ENCODE assay signal across 22 cellular contexts in genomic region chr4:2907226-2907625, GRCh38. TPM values are rescaled to one million over a fixed set of nuclear protein-coding genes. Genes with fewer than 3 reads are reported as not detected.
DNase-seq lines count a peak whose midpoint lies in the region; ATAC-seq and TF ChIP-seq lines count a peak whose summit lies in the region.
"Had no signal": no experiment of that assay in that cellular context is flagged by ENCODE, and none has a peak within 500 bp of the region (broad histone marks: within the 10 kb centered on the region; RNA-seq: fewer than 3 reads in every experiment).

No MANE protein-coding gene starts in this region.

- H3K27ac Mint-ChIP-seq in activated CD4-positive, alpha-beta T cell treated with anti-CD3 and anti-CD28 coated beads for 36 hours: no peak overlapping the region
- peak overlapping the region; percentile 77 for H3K27ac Mint-ChIP-seq in CD8-positive, alpha-beta T cell
- H3K27ac Mint-ChIP-seq in activated CD8-positive, alpha-beta T cell treated with anti-CD3 and anti-CD28 coated beads, Interleukin-2, amount 10 ng/mL, durations not matched to agents 7 days and 5 days: peak overlapping the region; percentile 34
- H3K27ac Mint-ChIP-seq in natural killer cell: peak overlapping the region; percentile 14 to 88

- H3K36me3 Mint-ChIP-seq in activated CD4-positive, alpha-beta T cell treated with anti-CD3 and anti-CD28 coated beads for 36 hours (ENCODE audit: low read depth): peaks cover 37% of the 10 kb centered on the region
- peaks cover 89% of the 10 kb centered on the region for H3K36me3 Mint-ChIP-seq in CD8-positive, alpha-beta T cell
- peaks cover 72% of the 10 kb centered on the region for H3K36me3 Mint-ChIP-seq in activated CD8-positive, alpha-beta T cell treated with anti-CD3 and anti-CD28 coated beads, Interleukin-2, amount 10 ng/mL, durations not matched to agents 7 days and 5 days (ENCODE audit: low read depth)
- H3K36me3 Mint-ChIP-seq in natural killer cell: peaks cover 24% of the 10 kb centered on the region

- TF ChIP-seq POLR2A in esophagus muscularis mucosa (IDR thresholded peaks at IDR 0.05; ENCODE audit: low read depth): no peak

- peaks cover 23% of the 10 kb centered on the region for H3K4me1 Mint-ChIP-seq in activated CD4-positive, alpha-beta T cell treated with anti-CD3 and anti-CD28 coated beads for 36 hours
- peaks cover 30% of the 10 kb centered on the region for H3K4me1 Mint-ChIP-seq in CD8-positive, alpha-beta T cell (ENCODE audit: low read depth)
- H3K4me1 Mint-ChIP-seq in activated CD8-positive, alpha-beta T cell treated with anti-CD3 and anti-CD28 coated beads, Interleukin-2, amount 10 ng/mL, durations not matched to agents 7 days and 5 days (ENCODE audit: low read depth): peaks cover 22% of the 10 kb centered on the region
- H3K4me1 Mint-ChIP-seq in natural killer cell: peaks cover 27 to 32% of the 10 kb centered on the region in 2 donors

- H3K4me1 ChIP-seq in CD8-positive, alpha-beta T cell (ENCODE audit: insufficient read depth, low read length): peaks cover 25% of the 10 kb centered on the region
- H3K4me1 ChIP-seq in esophagus muscularis mucosa: no peaks in the 10 kb centered on the region
- H3K4me1 ChIP-seq: adrenal gland had no signal

- peaks cover 50% of the 10 kb centered on the region for H3K36me3 ChIP-seq in CD8-positive, alpha-beta T cell (ENCODE audit: insufficient read depth, low read length)
- H3K36me3 ChIP-seq in esophagus muscularis mucosa: peaks cover 77 to 100% (median 91%) of the 10 kb centered on the region in 4 donors

- no peak for TF ChIP-seq CTCF in CD8-positive, alpha-beta T cell (IDR thresholded peaks at IDR 0.05)
- TF ChIP-seq CTCF in natural killer cell (IDR thresholded peaks at IDR 0.05) (no peak), esophagus muscularis mucosa (IDR thresholded peaks at IDR 0.05) (no peak)

- 76% methylated on average over 4 of the region's 4 CpGs for WGBS in esophagus muscularis mucosa

- TF ChIP-seq EP300 in esophagus muscularis mucosa (IDR thresholded peaks at IDR 0.05): no peak

- peak; percentile 33 for ATAC-seq in activated CD4-positive, alpha-beta T cell treated with anti-CD3 and anti-CD28 coated beads for 36 hours
- peak; percentile 31 for ATAC-seq in CD8-positive, alpha-beta T cell
- ATAC-seq in activated CD8-positive, alpha-beta T cell treated with anti-CD3 and anti-CD28 coated beads, Interleukin-2, amount 10 ng/mL, durations not matched to agents 7 days and 5 days: no peak
- peak in 2 of 3 donors; percentile 38 to 39 for ATAC-seq in natural killer cell

- H3K4me3 Mint-ChIP-seq in activated CD4-positive, alpha-beta T cell treated with anti-CD3 and anti-CD28 coated beads for 36 hours: no peak overlapping the region
- H3K4me3 Mint-ChIP-seq in CD8-positive, alpha-beta T cell: no peak overlapping the region
- H3K4me3 Mint-ChIP-seq in activated CD8-positive, alpha-beta T cell treated with anti-CD3 and anti-CD28 coated beads, Interleukin-2, amount 10 ng/mL, durations not matched to agents 7 days and 5 days: no peak overlapping the region
- H3K4me3 Mint-ChIP-seq in natural killer cell: no peak overlapping the region
- H3K4me3 Mint-ChIP-seq: naive B cell, type B pancreatic cell had no signal

- H3K9me3 Mint-ChIP-seq in activated CD4-positive, alpha-beta T cell treated with anti-CD3 and anti-CD28 coated beads for 36 hours (ENCODE audit: low read depth): no peaks in the 10 kb centered on the region
- no peaks in the 10 kb centered on the region for H3K9me3 Mint-ChIP-seq in CD8-positive, alpha-beta T cell
- no peaks in the 10 kb centered on the region for H3K9me3 Mint-ChIP-seq in activated CD8-positive, alpha-beta T cell treated with anti-CD3 and anti-CD28 coated beads, Interleukin-2, amount 10 ng/mL, durations not matched to agents 7 days and 5 days (ENCODE audit: insufficient read depth)
- no peaks in the 10 kb centered on the region for H3K9me3 Mint-ChIP-seq in natural killer cell
- H3K9me3 Mint-ChIP-seq: naive B cell, type B pancreatic cell had no signal

- H3K4me3 ChIP-seq in CD8-positive, alpha-beta T cell (ENCODE audit: low read depth, low read length): no peak overlapping the region
- H3K4me3 ChIP-seq in esophagus muscularis mucosa: no peak overlapping the region
- H3K4me3 ChIP-seq: adrenal gland, dorsolateral prefrontal cortex, lower lobe of right lung had no signal

- DNase-seq in activated CD4-positive, alpha-beta T cell treated with anti-CD3 and anti-CD28 coated beads for 36 hours: no peak
- DNase-seq in activated CD4-positive, alpha-beta T cell treated with anti-CD3 and anti-CD28 coated beads, Interleukin-2, amount 50 U/mL, for 1 hour: no peak
- no peak for DNase-seq in CD8-positive, alpha-beta T cell
- no peak for DNase-seq in activated CD8-positive, alpha-beta T cell treated with anti-CD3 and anti-CD28 coated beads, Interleukin-2, amount 10 ng/mL, durations not matched to agents 7 days and 5 days
- DNase-seq in natural killer cell: no peak
- DNase-seq in stimulated activated naive CD4-positive, alpha-beta T cell treated with Interleukin-2 at 50 U/mL for 16 hours (lab: John Stamatoyannopoulos, UW): no peak
- DNase-seq in esophagus muscularis mucosa (ENCODE audit: extremely low spot score): no peak
- DNase-seq in central memory CD4-positive, alpha-beta T cell: no peak
- DNase-seq: activated CD4-positive, alpha-beta T cell treated with anti-CD3 and anti-CD28 coated beads, Interleukin-2, amount 50 U/mL, for 4 hours; dorsolateral prefrontal cortex; H7; lower lobe of right lung; midbrain; naive B cell; NCI-H2107; nucleus accumbens; stimulated activated CD4-positive, alpha-beta T cell treated with anti-CD3 and anti-CD28 coated beads, Interleukin-4, amount 100 ng/mL, for 4 hours; substantia nigra; T-helper 9 cell; WERI-Rb-1 had no signal

- H3K27me3 Mint-ChIP-seq in activated CD4-positive, alpha-beta T cell treated with anti-CD3 and anti-CD28 coated beads for 36 hours: no peaks in the 10 kb centered on the region
- no peaks in the 10 kb centered on the region for H3K27me3 Mint-ChIP-seq in CD8-positive, alpha-beta T cell (ENCODE audit: low read depth)
- no peaks in the 10 kb centered on the region for H3K27me3 Mint-ChIP-seq in activated CD8-positive, alpha-beta T cell treated with anti-CD3 and anti-CD28 coated beads, Interleukin-2, amount 10 ng/mL, durations not matched to agents 7 days and 5 days (ENCODE audit: low read depth)
- H3K27me3 Mint-ChIP-seq in natural killer cell (ENCODE audit: low read depth in 2 of 2): no peaks in the 10 kb centered on the region
- H3K27me3 Mint-ChIP-seq: naive B cell, type B pancreatic cell had no signal

- POLR2A ChIA-PET in activated CD4-positive, alpha-beta T cell treated with anti-CD3 and anti-CD28 coated beads for 36 hours (lab: Charles Lee): no interaction called here
- POLR2A ChIA-PET in CD8-positive, alpha-beta T cell (lab: Charles Lee): no interaction called here
- POLR2A ChIA-PET in activated CD8-positive, alpha-beta T cell treated with anti-CD3 and anti-CD28 coated beads, Interleukin-2, amount 10 ng/mL, durations not matched to agents 7 days and 5 days (lab: Charles Lee): no interaction called here

- H3K27ac ChIP-seq in CD8-positive, alpha-beta T cell (ENCODE audit: low read depth, low read length): no peak overlapping the region
- H3K27ac ChIP-seq in esophagus muscularis mucosa (replicated peaks in 1 of 4): no peak overlapping the region
- H3K27ac ChIP-seq: adrenal gland, lower lobe of right lung, WERI-Rb-1 had no signal

- CTCF ChIA-PET in activated CD4-positive, alpha-beta T cell treated with anti-CD3 and anti-CD28 coated beads for 36 hours (lab: Charles Lee): no interaction called here
- CTCF ChIA-PET in CD8-positive, alpha-beta T cell (lab: Charles Lee): interaction anchor here (0.7 kb wide), 1 partner anchor 377 kb away, joined by 5 read pairs; no protein-coding TSS in a partner anchor
- CTCF ChIA-PET in activated CD8-positive, alpha-beta T cell treated with anti-CD3 and anti-CD28 coated beads, Interleukin-2, amount 10 ng/mL, durations not matched to agents 7 days and 5 days (lab: Charles Lee): interaction anchor here (0.7 kb wide), 1 partner anchor 47 kb away, joined by 3 read pairs; no protein-coding TSS in a partner anchor

- intact Hi-C loops in activated CD4-positive, alpha-beta T cell treated with anti-CD3 and anti-CD28 coated beads for 36 hours (cut with DNase I, micrococcal nuclease): no loop called here
- intact Hi-C loops in CD8-positive, alpha-beta T cell (cut with DNase I, micrococcal nuclease): no loop called here
- intact Hi-C loops in natural killer cell (cut with micrococcal nuclease) (no loop called here), esophagus muscularis mucosa (cut with DNase I) (no loop called here)

- no peaks in the 10 kb centered on the region for H3K9me3 ChIP-seq in CD8-positive, alpha-beta T cell (ENCODE audit: low read length)
- no peaks in the 10 kb centered on the region for H3K9me3 ChIP-seq in esophagus muscularis mucosa
- H3K9me3 ChIP-seq: adrenal gland, lower lobe of right lung had no signal

- H3K27me3 ChIP-seq in CD8-positive, alpha-beta T cell (ENCODE audit: insufficient read depth, low read length): no peaks in the 10 kb centered on the region
- H3K27me3 ChIP-seq in esophagus muscularis mucosa: no peaks in the 10 kb centered on the region
- H3K27me3 ChIP-seq: adrenal gland, dorsolateral prefrontal cortex had no signal

RNA-seq across cellular contexts. Expression of gene NOP14, which starts 56.0 kb away (rescaled TPM):
- 100 to 1,000 TPM in 1 of 2 experiments, 10 to 100 TPM in 1; 86.8 to 106 TPM for total RNA-seq in activated CD4-positive, alpha-beta T cell treated with anti-CD3 and anti-CD28 coated beads for 36 hours
- total RNA-seq in CD8-positive, alpha-beta T cell: 10 to 100 TPM; 23.5 to 23.9 TPM
- total RNA-seq in activated CD8-positive, alpha-beta T cell treated with anti-CD3 and anti-CD28 coated beads, Interleukin-2, amount 10 ng/mL, durations not matched to agents 7 days and 5 days: 10 to 100 TPM; 47.6 to 52.3 TPM
- total RNA-seq in natural killer cell (10 to 100 TPM; 20.9 to 25.0 (median 21.1) TPM), esophagus muscularis mucosa (10 to 100 TPM; 16.7 to 21.1 (median 18.8) TPM)

RNA-seq across cellular contexts. Expression of gene GRK4, which starts 56.1 kb away (rescaled TPM):
- 1 to 10 TPM; 2.4 to 2.5 TPM for total RNA-seq in activated CD4-positive, alpha-beta T cell treated with anti-CD3 and anti-CD28 coated beads for 36 hours
- total RNA-seq in CD8-positive, alpha-beta T cell: 1 to 10 TPM; 1.2 to 1.3 TPM
- total RNA-seq in activated CD8-positive, alpha-beta T cell treated with anti-CD3 and anti-CD28 coated beads, Interleukin-2, amount 10 ng/mL, durations not matched to agents 7 days and 5 days: 1 to 10 TPM; 2.2 to 2.6 TPM
- total RNA-seq in natural killer cell (1 to 10 TPM; 2.0 to 6.4 (median 5.1) TPM), esophagus muscularis mucosa (1 to 10 TPM; 4.8 to 8.0 (median 6.4) TPM)
